In genomic region chr5:77066191-77066590, GRCh38 we compare ENCODE assay signal across 15 cellular contexts. TPM values are rescaled to one million over a fixed set of nuclear protein-coding genes. Genes with fewer than 3 reads are reported as not detected.
A peak's percentile ranks its signal among the peaks of the same experiment; 100 is the strongest.
DNase-seq lines count a peak whose midpoint lies in the region; ATAC-seq and TF ChIP-seq lines count a peak whose summit lies in the region.
"Had no signal": no experiment of that assay in that cellular context is flagged by ENCODE, and none has a peak within 500 bp of the region (broad histone marks: within the 10 kb centered on the region; RNA-seq: fewer than 3 reads in every experiment).

No MANE protein-coding gene starts in this region.

- H3K36me3 ChIP-seq in thymus (ENCODE audit: control insufficient read depth, insufficient read depth): peaks cover 12% of the 10 kb centered on the region
- peaks cover 26 to 64% (median 26%) of the 10 kb centered on the region in 3 donors for H3K36me3 ChIP-seq in tibial artery
- no peaks in the 10 kb centered on the region; the same call in 1 of the 2 replicates for H3K36me3 ChIP-seq in WERI-Rb-1

- H3K27me3 ChIP-seq in thymus (ENCODE audit: control insufficient read depth, insufficient read depth): no peaks in the 10 kb centered on the region
- H3K27me3 ChIP-seq in tibial artery: no peaks in the 10 kb centered on the region
- H3K27me3 ChIP-seq in WERI-Rb-1 (ENCODE audit: insufficient read depth, low read depth, severe bottlenecking): no peaks in the 10 kb centered on the region
- H3K27me3 ChIP-seq: BLaER1 had no signal

- intact Hi-C loops in tibial artery (cut with DNase I; ENCODE audit: low total_unique reads): no loop called here

- DNase-seq in NOMO-1 treated with dmso at 0.1 percent for 144 hours (lab: John Stamatoyannopoulos, UW; ENCODE audit: unreplicated experiment) (peak; percentile 47), RPMI8226 (no peak), tibial artery (no peak), kidney glomerular epithelial cell (lab: John Stamatoyannopoulos, UW) (no peak), WERI-Rb-1 (no peak)
- DNase-seq: activated gamma-delta T cell; NCI-H2081 treated with DMSO at 0.1 percent for 48 hours; retina; stimulated activated CD4-positive, alpha-beta T cell treated with anti-CD3 and anti-CD28 coated beads, Interleukin-1b, Interleukin-23, amount 100 ng/mL, for 48 hours had no signal

- WGBS in thymus: 98% methylated on average over 1 of the region's 1 CpG

- no peak overlapping the region for H3K4me3 ChIP-seq in thymus (ENCODE audit: low read length)
- H3K4me3 ChIP-seq in tibial artery: no peak overlapping the region
- no peak overlapping the region for H3K4me3 ChIP-seq in WERI-Rb-1 (ENCODE audit: low read depth, low read length)
- H3K4me3 ChIP-seq: BLaER1, SJSA1 had no signal

- no peaks in the 10 kb centered on the region for H3K4me1 ChIP-seq in thymus (ENCODE audit: control insufficient read depth, insufficient read depth, low read length)
- no peaks in the 10 kb centered on the region for H3K4me1 ChIP-seq in tibial artery
- H3K4me1 ChIP-seq: BLaER1, SJSA1 had no signal

- ATAC-seq in GM19452 (IDR thresholded peaks at IDR 0.05; ENCODE audit: unreplicated experiment) (peak; percentile 24), HG02885 (IDR thresholded peaks at IDR 0.05; ENCODE audit: poor library complexity, unreplicated experiment) (peak; percentile 35)
- ATAC-seq: natural killer cell treated with Interleukin-12 subunit alpha and Interleukin-12 subunit beta and Interleukin-15 and Interleukin-18, amount 100 ng/mL, for 72 hours had no signal

- H3K27ac ChIP-seq in thymus (ENCODE audit: low read depth): peak overlapping the region; percentile 20
- H3K27ac ChIP-seq in tibial artery: no peak overlapping the region
- no peak overlapping the region for H3K27ac ChIP-seq in WERI-Rb-1
- H3K27ac ChIP-seq: BLaER1, SJSA1 had no signal

- TF ChIP-seq CTCF in tibial artery (IDR thresholded peaks at IDR 0.05): no peak
- no peak for TF ChIP-seq CTCF in WERI-Rb-1 (IDR thresholded peaks at IDR 0.05; ENCODE audit: low read depth, low read length)

- H3K9me3 ChIP-seq in thymus (ENCODE audit: control insufficient read depth) (no peaks in the 10 kb centered on the region), tibial artery (no peaks in the 10 kb centered on the region), WERI-Rb-1 (ENCODE audit: severe bottlenecking) (no peaks in the 10 kb centered on the region)
- H3K9me3 ChIP-seq: BLaER1, SJSA1 had no signal

RNA-seq across cellular contexts. Expression of gene ZBED3, which starts 20.9 kb away (rescaled TPM):
- polyA plus RNA-seq in thymus: 4.6 TPM

RNA-seq across cellular contexts. Expression of gene AGGF1, which starts 36.0 kb away (rescaled TPM):
- 15.3 TPM for polyA plus RNA-seq in thymus
